In the genomic region with DNA sequence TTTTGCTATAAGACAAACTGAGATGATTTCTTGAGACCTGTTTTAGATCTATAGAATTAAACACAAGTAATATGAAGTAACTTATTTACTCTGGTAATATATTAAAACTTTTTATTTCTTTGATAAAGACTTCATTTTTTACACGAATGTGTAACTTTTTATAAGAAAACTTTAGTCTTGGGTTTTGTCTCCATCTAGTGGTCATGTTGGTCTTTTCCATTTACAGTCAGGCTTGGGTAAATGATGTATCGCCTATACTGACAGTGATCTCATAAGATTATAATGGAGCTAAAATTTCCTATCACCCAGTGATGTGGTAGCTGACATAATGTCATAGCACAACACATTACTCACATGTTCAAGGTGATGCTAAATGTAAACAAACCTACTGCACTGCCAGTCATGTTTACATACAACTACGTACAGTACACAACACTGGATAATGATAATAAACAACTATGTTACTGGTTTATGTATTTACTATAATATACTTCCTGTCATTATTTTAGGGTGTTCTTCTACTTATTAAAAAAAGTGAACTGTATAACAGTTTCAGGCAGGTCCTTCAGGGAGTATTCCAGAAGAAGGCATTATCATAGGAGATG, we compare ENCODE assay signal across 9 cellular contexts. TPM values are rescaled to one million over a fixed set of nuclear protein-coding genes. Genes with fewer than 3 reads are reported as not detected.
DNase-seq lines count a peak whose midpoint lies in the region; ATAC-seq, FAIRE-seq and TF ChIP-seq lines count a peak whose summit lies in the region.
"Had no signal": no experiment of that assay in that cellular context is flagged by ENCODE, and none has a peak within 500 bp of the region (broad histone marks: within the 10 kb centered on the region; RNA-seq: fewer than 3 reads in every experiment).

No MANE protein-coding gene starts in this region.

- TF ChIP-seq CTCF in HepG2 (CRISPR knock-in tag; IDR thresholded peaks at IDR 0.05): peak; percentile 63

- no peak overlapping the region for H2AFZ ChIP-seq in HepG2 (ENCODE audit: low read length)

- no peak overlapping the region for H3K4me3 ChIP-seq in HepG2 (replicated peaks in 1 of 3; ENCODE audit: insufficient read depth in 1 of 3, low read depth in 2 of 3, low read length in 3 of 3)
- H3K4me3 ChIP-seq: BLaER1 had no signal

- no peak for TF ChIP-seq POLR2A in HepG2 (IDR thresholded peaks at IDR 0.05; ENCODE audit: insufficient read depth in 1 of 2, low read depth in 2 of 2, low read length in 2 of 2)

- DNase-seq in DMS79 treated with DMSO at 0.1 percent for 48 hours (lab: John Stamatoyannopoulos, UW) (peak; percentile 62), DMS79 (lab: John Stamatoyannopoulos, UW) (no peak), HEK293T (ENCODE audit: extremely low spot score) (peak; percentile 40), NCI-H526 (lab: John Stamatoyannopoulos, UW) (peak; percentile 19 to 77), brain pericyte (ENCODE audit: low read depth, low spot score) (peak; percentile 18), HepG2 (ENCODE audit: low spot score) (peak; percentile 43)

- ATAC-seq in HepG2 (peak; percentile 67), GM21447 (IDR thresholded peaks at IDR 0.05; ENCODE audit: unreplicated experiment) (no peak), HG02571 (IDR thresholded peaks at IDR 0.05; ENCODE audit: unreplicated experiment) (no peak)

- no peak for FAIRE-seq in HepG2 (lab: Jason Lieb, UNC)

- BruUV-seq in HepG2 (replicated peaks; lab: Mats Ljungman, UMichigan): no TSS peak

- TF ChIP-seq EP300 in HepG2 (IDR thresholded peaks at IDR 0.05; ENCODE audit: low read depth in 2 of 2, low read length in 2 of 2): no peak
- no peak for TF ChIP-seq EP300 in HepG2 (CRISPR knock-in tag; IDR thresholded peaks at IDR 0.05; ENCODE audit: borderline replicate concordance)

- H3K36me3 ChIP-seq in HepG2 (replicated peaks in 1 of 2; ENCODE audit: control insufficient read depth in 1 of 2, insufficient read depth in 2 of 2, low read length in 2 of 2): no peaks in the 10 kb centered on the region; a peak in 1 of 5 replicates

- CTCF ChIA-PET in HEK293T (lab: Yijun Ruan, JAX): interaction anchor here (0.8 to 2.5 kb wide), 4 partner anchors 8 to 609 kb away, joined by 3 to 10 read pairs (median 4); no protein-coding TSS in a partner anchor
- CTCF ChIA-PET in HepG2 (lab: Yijun Ruan, JAX; ENCODE audit: low intra/inter-chr PET ratio, low total read pairs): interaction anchor here (1.2 to 2.1 kb wide), 5 partner anchors 98 to 610 kb away, joined by 3 to 16 read pairs (median 5); no protein-coding TSS in a partner anchor

- H4K20me1 ChIP-seq in HepG2 (ENCODE audit: insufficient read depth, low read length): no peaks in the 10 kb centered on the region
- H4K20me1 ChIP-seq: BLaER1 had no signal

- intact Hi-C loops in HepG2 (cut with micrococcal nuclease; ENCODE audit: unreplicated experiment): loop anchor here (1.0 to 5.0 kb wide), 5 partner anchors 86 to 610 kb away; no protein-coding TSS in a partner anchor

- no peak overlapping the region for H3K9ac ChIP-seq in HepG2 (ENCODE audit: insufficient read depth, low read depth, low read length)
- H3K9ac ChIP-seq: BLaER1 had no signal

- WGBS in HepG2 (ENCODE audit: low lambda C conversion rate): 11% methylated on average over 3 of the region's 3 CpGs

- TF ChIP-seq RAD21 in HepG2 (CRISPR knock-in tag; IDR thresholded peaks at IDR 0.05): no peak

- H3K4me2 ChIP-seq in HepG2 (ENCODE audit: low read depth, low read length): no peak overlapping the region
- H3K4me2 ChIP-seq: BLaER1 had no signal

- H3K27me3 ChIP-seq in HepG2 (ENCODE audit: control insufficient read depth in 1 of 2, insufficient read depth in 2 of 2, low read length in 2 of 2): no peaks in the 10 kb centered on the region
- H3K27me3 ChIP-seq: BLaER1 had no signal

- no peaks in the 10 kb centered on the region for H3K9me3 ChIP-seq in HepG2 (ENCODE audit: low read length)
- H3K9me3 ChIP-seq: BLaER1 had no signal

- H3K4me1 ChIP-seq in HepG2 (ENCODE audit: insufficient read depth, low read length): peaks cover 12% of the 10 kb centered on the region
- H3K4me1 ChIP-seq: BLaER1 had no signal

- POLR2A ChIA-PET in HEK293T (lab: Yijun Ruan, JAX): no interaction called here
- POLR2A ChIA-PET in HepG2 (lab: Yijun Ruan, JAX): no interaction called here

- H3K79me2 ChIP-seq in HepG2 (ENCODE audit: insufficient read depth, low read length): no peaks in the 10 kb centered on the region

- no peak overlapping the region for H3K27ac ChIP-seq in HepG2 (ENCODE audit: extremely low read length, insufficient read depth, low read length)
- H3K27ac ChIP-seq: BLaER1 had no signal

- in situ Hi-C loops in HepG2 (cut with HindIII; ENCODE audit: extremely low pct_ligation_motif_present, low pct_unique_long_range_greater_than_20kb): loop anchor here (5.0 to 10.0 kb wide), 3 partner anchors 177 to 590 kb away; no protein-coding TSS in a partner anchor

RNA-seq across cellular contexts. Expression of a gene that starts 7.5 kb away (rescaled TPM):
- 0.35 TPM in 1 of 2 replicates, not detected in the other for total RNA-seq in HepG2 (2016; rRNA removed; fragmentation: Illumina TruSeq; extraction: Trizol)
- not detected in 2 replicates for total RNA-seq in HepG2 (2016; cell fraction: cytosol; rRNA removed; fragmentation: Illumina TruSeq; extraction: Trizol; ENCODE audit: low read depth)
- total RNA-seq in HepG2 (2016; cell fraction: insoluble cytoplasmic fraction; rRNA removed; fragmentation: Illumina TruSeq; extraction: Trizol): 0.30 and 0.87 TPM in 2 replicates
- 0.56 TPM in 1 of 2 replicates, not detected in the other for total RNA-seq in HepG2 (2016; cell fraction: membrane; rRNA removed; fragmentation: Illumina TruSeq; extraction: Trizol)
- not detected in 2 replicates for total RNA-seq in HepG2 (2016; cell fraction: nucleus; rRNA removed; fragmentation: Illumina TruSeq; extraction: Trizol)
- polyA plus RNA-seq in HepG2 (2011; rRNA removed): not detected in 2 replicates
- polyA plus RNA-seq in HepG2 (2011; cell fraction: cytosol; rRNA removed): not detected in 2 replicates
- not detected in 2 replicates for polyA plus RNA-seq in HepG2 (2011; cell fraction: nucleus; rRNA removed)
- polyA plus RNA-seq in HepG2 (2012): not detected in 2 replicates
- 0.16 and 0.20 TPM in 2 replicates for polyA plus RNA-seq in HepG2 (2016; cell fraction: cytosol; fragmentation: Illumina TruSeq; extraction: Trizol; ENCODE audit: low read depth)
- 0.40 and 0.50 TPM in 2 replicates for polyA plus RNA-seq in HepG2 (2016; cell fraction: insoluble cytoplasmic fraction; fragmentation: Illumina TruSeq; extraction: Trizol; ENCODE audit: low read depth)
- 0.30 TPM in 1 of 2 replicates, not detected in the other for polyA plus RNA-seq in HepG2 (2016; cell fraction: membrane; fragmentation: Illumina TruSeq; extraction: Trizol; ENCODE audit: low read depth)
- polyA plus RNA-seq in HepG2 (2016; cell fraction: nucleus; fragmentation: Illumina TruSeq; extraction: Trizol; ENCODE audit: insufficient read depth, low read depth): not detected in 2 replicates
- not detected in 2 replicates for polyA minus RNA-seq in HepG2 (2011; rRNA and poly(A)+ RNA removed; ENCODE audit: low replicate concordance)
- polyA minus RNA-seq in HepG2 (2011; cell fraction: cytosol; rRNA and poly(A)+ RNA removed): not detected in 2 replicates
- polyA minus RNA-seq in HepG2 (2011; cell fraction: nucleus; rRNA and poly(A)+ RNA removed): not detected in 2 replicates

RNA-seq across cellular contexts. Expression of a gene that starts 11.0 kb away (rescaled TPM):
- 14.2 and 18.0 TPM in 2 replicates for total RNA-seq in HepG2 (2016; rRNA removed; fragmentation: Illumina TruSeq; extraction: Trizol)
- total RNA-seq in HepG2 (2016; cell fraction: cytosol; rRNA removed; fragmentation: Illumina TruSeq; extraction: Trizol; ENCODE audit: low read depth): 3.4 and 3.6 TPM in 2 replicates
- total RNA-seq in HepG2 (2016; cell fraction: insoluble cytoplasmic fraction; rRNA removed; fragmentation: Illumina TruSeq; extraction: Trizol): 15.5 and 18.5 TPM in 2 replicates
- total RNA-seq in HepG2 (2016; cell fraction: membrane; rRNA removed; fragmentation: Illumina TruSeq; extraction: Trizol): 9.1 and 11.7 TPM in 2 replicates
- 16.7 and 17.1 TPM in 2 replicates for total RNA-seq in HepG2 (2016; cell fraction: nucleus; rRNA removed; fragmentation: Illumina TruSeq; extraction: Trizol)
- polyA plus RNA-seq in HepG2 (2011; rRNA removed): 11.5 and 14.3 TPM in 2 replicates
- polyA plus RNA-seq in HepG2 (2011; cell fraction: cytosol; rRNA removed): 4.2 and 6.0 TPM in 2 replicates
- polyA plus RNA-seq in HepG2 (2011; cell fraction: nucleus; rRNA removed): 10.0 and 12.8 TPM in 2 replicates
- polyA plus RNA-seq in HepG2 (2012): 9.4 and 9.7 TPM in 2 replicates
- 2.3 and 3.1 TPM in 2 replicates for polyA plus RNA-seq in HepG2 (2016; cell fraction: cytosol; fragmentation: Illumina TruSeq; extraction: Trizol; ENCODE audit: low read depth)
- 16.5 and 19.5 TPM in 2 replicates for polyA plus RNA-seq in HepG2 (2016; cell fraction: insoluble cytoplasmic fraction; fragmentation: Illumina TruSeq; extraction: Trizol; ENCODE audit: low read depth)
- 5.7 and 5.8 TPM in 2 replicates for polyA plus RNA-seq in HepG2 (2016; cell fraction: membrane; fragmentation: Illumina TruSeq; extraction: Trizol; ENCODE audit: low read depth)
- 23.0 and 26.3 TPM in 2 replicates for polyA plus RNA-seq in HepG2 (2016; cell fraction: nucleus; fragmentation: Illumina TruSeq; extraction: Trizol; ENCODE audit: insufficient read depth, low read depth)
- 2.4 and 8.1 TPM in 2 replicates for polyA minus RNA-seq in HepG2 (2011; rRNA and poly(A)+ RNA removed; ENCODE audit: low replicate concordance)
- polyA minus RNA-seq in HepG2 (2011; cell fraction: cytosol; rRNA and poly(A)+ RNA removed): 3.6 and 4.7 TPM in 2 replicates
- 13.1 and 15.5 TPM in 2 replicates for polyA minus RNA-seq in HepG2 (2011; cell fraction: nucleus; rRNA and poly(A)+ RNA removed)

RNA-seq across cellular contexts. Expression of a gene that starts 11.1 kb away (rescaled TPM):
- 37.3 and 58.2 TPM in 2 replicates for total RNA-seq in HepG2 (2016; rRNA removed; fragmentation: Illumina TruSeq; extraction: Trizol)
- 6.8 and 7.0 TPM in 2 replicates for total RNA-seq in HepG2 (2016; cell fraction: cytosol; rRNA removed; fragmentation: Illumina TruSeq; extraction: Trizol; ENCODE audit: low read depth)
- total RNA-seq in HepG2 (2016; cell fraction: insoluble cytoplasmic fraction; rRNA removed; fragmentation: Illumina TruSeq; extraction: Trizol): 37.9 and 58.6 TPM in 2 replicates
- total RNA-seq in HepG2 (2016; cell fraction: membrane; rRNA removed; fragmentation: Illumina TruSeq; extraction: Trizol): 7.8 and 9.1 TPM in 2 replicates
- 72.1 and 72.4 TPM in 2 replicates for total RNA-seq in HepG2 (2016; cell fraction: nucleus; rRNA removed; fragmentation: Illumina TruSeq; extraction: Trizol)
- 5.2 and 7.2 TPM in 2 replicates for polyA plus RNA-seq in HepG2 (2011; rRNA removed)
- polyA plus RNA-seq in HepG2 (2011; cell fraction: cytosol; rRNA removed): 1.7 and 2.9 TPM in 2 replicates
- 9.2 and 10.0 TPM in 2 replicates for polyA plus RNA-seq in HepG2 (2011; cell fraction: nucleus; rRNA removed)
- polyA plus RNA-seq in HepG2 (2012): 9.8 and 17.1 TPM in 2 replicates
- 0.76 and 1.1 TPM in 2 replicates for polyA plus RNA-seq in HepG2 (2016; cell fraction: cytosol; fragmentation: Illumina TruSeq; extraction: Trizol; ENCODE audit: low read depth)
- 28.4 and 33.0 TPM in 2 replicates for polyA plus RNA-seq in HepG2 (2016; cell fraction: insoluble cytoplasmic fraction; fragmentation: Illumina TruSeq; extraction: Trizol; ENCODE audit: low read depth)
- polyA plus RNA-seq in HepG2 (2016; cell fraction: membrane; fragmentation: Illumina TruSeq; extraction: Trizol; ENCODE audit: low read depth): 1.8 and 2.1 TPM in 2 replicates
- 43.6 and 48.1 TPM in 2 replicates for polyA plus RNA-seq in HepG2 (2016; cell fraction: nucleus; fragmentation: Illumina TruSeq; extraction: Trizol; ENCODE audit: insufficient read depth, low read depth)
- 4.1 and 11.9 TPM in 2 replicates for polyA minus RNA-seq in HepG2 (2011; rRNA and poly(A)+ RNA removed; ENCODE audit: low replicate concordance)
- 6.9 and 11.3 TPM in 2 replicates for polyA minus RNA-seq in HepG2 (2011; cell fraction: cytosol; rRNA and poly(A)+ RNA removed)
- polyA minus RNA-seq in HepG2 (2011; cell fraction: nucleus; rRNA and poly(A)+ RNA removed): 43.0 and 56.7 TPM in 2 replicates

RNA-seq across cellular contexts. Expression of a gene that starts 38.9 kb away (rescaled TPM):
- 0.35 and 0.60 TPM in 2 replicates for total RNA-seq in HepG2 (2016; rRNA removed; fragmentation: Illumina TruSeq; extraction: Trizol)
- total RNA-seq in HepG2 (2016; cell fraction: cytosol; rRNA removed; fragmentation: Illumina TruSeq; extraction: Trizol; ENCODE audit: low read depth): 0.09 TPM in 1 of 2 replicates, not detected in the other
- 0.40 and 0.58 TPM in 2 replicates for total RNA-seq in HepG2 (2016; cell fraction: insoluble cytoplasmic fraction; rRNA removed; fragmentation: Illumina TruSeq; extraction: Trizol)
- 0.24 and 0.28 TPM in 2 replicates for total RNA-seq in HepG2 (2016; cell fraction: membrane; rRNA removed; fragmentation: Illumina TruSeq; extraction: Trizol)
- total RNA-seq in HepG2 (2016; cell fraction: nucleus; rRNA removed; fragmentation: Illumina TruSeq; extraction: Trizol): 0.50 and 0.62 TPM in 2 replicates
- polyA plus RNA-seq in HepG2 (2011; rRNA removed): 0.22 and 0.28 TPM in 2 replicates
- 0.19 TPM in 2 replicates for polyA plus RNA-seq in HepG2 (2011; cell fraction: cytosol; rRNA removed)
- 0.23 and 0.29 TPM in 2 replicates for polyA plus RNA-seq in HepG2 (2011; cell fraction: nucleus; rRNA removed)
- polyA plus RNA-seq in HepG2 (2012): 0.12 and 0.15 TPM in 2 replicates
- 0.03 and 0.05 TPM in 2 replicates for polyA plus RNA-seq in HepG2 (2016; cell fraction: cytosol; fragmentation: Illumina TruSeq; extraction: Trizol; ENCODE audit: low read depth)
- 0.38 TPM in 2 replicates for polyA plus RNA-seq in HepG2 (2016; cell fraction: insoluble cytoplasmic fraction; fragmentation: Illumina TruSeq; extraction: Trizol; ENCODE audit: low read depth)
- 0.09 and 0.16 TPM in 2 replicates for polyA plus RNA-seq in HepG2 (2016; cell fraction: membrane; fragmentation: Illumina TruSeq; extraction: Trizol; ENCODE audit: low read depth)
- 0.89 and 0.92 TPM in 2 replicates for polyA plus RNA-seq in HepG2 (2016; cell fraction: nucleus; fragmentation: Illumina TruSeq; extraction: Trizol; ENCODE audit: insufficient read depth, low read depth)
- 0.47 and 0.48 TPM in 2 replicates for polyA minus RNA-seq in HepG2 (2011; rRNA and poly(A)+ RNA removed; ENCODE audit: low replicate concordance)
- 0.30 and 0.35 TPM in 2 replicates for polyA minus RNA-seq in HepG2 (2011; cell fraction: cytosol; rRNA and poly(A)+ RNA removed)
- 0.50 and 0.77 TPM in 2 replicates for polyA minus RNA-seq in HepG2 (2011; cell fraction: nucleus; rRNA and poly(A)+ RNA removed)
